13 cellular contexts compared by ENCODE assay signal in the genomic region with DNA sequence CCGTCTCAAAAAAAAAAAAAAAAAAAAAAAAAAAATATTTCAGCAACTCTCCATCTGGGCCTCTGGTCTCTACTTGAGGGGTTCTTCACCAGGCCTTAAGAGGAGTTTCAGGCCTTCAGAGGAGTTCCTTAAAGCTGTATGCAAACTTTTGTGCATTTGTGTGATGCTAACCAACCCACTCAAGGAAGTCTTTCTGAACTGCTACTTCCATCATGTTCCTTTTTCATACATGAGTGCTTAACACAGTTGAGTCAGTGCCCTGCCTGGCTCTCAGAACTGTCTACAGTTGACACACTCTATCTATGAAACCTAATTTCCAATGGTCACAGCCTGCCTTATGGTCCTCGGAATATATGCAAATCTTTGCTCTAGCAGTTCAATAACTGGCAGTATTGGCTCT.
DNase-seq lines count a peak whose midpoint lies in the region; ATAC-seq and TF ChIP-seq lines count a peak whose summit lies in the region.
"Had no signal": no experiment of that assay in that cellular context is flagged by ENCODE, and none has a peak within 500 bp of the region (broad histone marks: within the 10 kb centered on the region; RNA-seq: fewer than 3 reads in every experiment).

No MANE protein-coding gene starts in this region.

- TF ChIP-seq POLR2A in heart left ventricle (IDR thresholded peaks at IDR 0.05), result no peak

- H3K36me3 ChIP-seq in psoas muscle (ENCODE audit: insufficient read depth in 1 of 2, low read depth in 1 of 2) (peaks cover 9 to 29% of the 10 kb centered on the region in 2 donors), heart left ventricle (peaks cover 0 to 21% (median 2%) of the 10 kb centered on the region in 9 donors)
- H3K36me3 ChIP-seq: transverse colon had no signal

- H3K4me3 ChIP-seq in psoas muscle (no peak overlapping the region), heart left ventricle (no peak overlapping the region)
- H3K4me3 ChIP-seq: SJSA1, transverse colon had no signal

- peak; percentile 31 for ATAC-seq in GM18873 (IDR thresholded peaks at IDR 0.05; ENCODE audit: low FRiP score, unreplicated experiment)
- ATAC-seq in GM21825 (IDR thresholded peaks at IDR 0.05; ENCODE audit: unreplicated experiment), result peak; percentile 42
- ATAC-seq in HG03442 (IDR thresholded peaks at IDR 0.05; ENCODE audit: unreplicated experiment), result peak; percentile 41
- ATAC-seq in psoas muscle, result no peak
- no peak for ATAC-seq in heart left ventricle
- no peak for ATAC-seq in GM19467 (IDR thresholded peaks at IDR 0.05; ENCODE audit: unreplicated experiment)

- 65 to 97% (median 76%) methylated on average over 1 of the region's 2 CpGs for WGBS in psoas muscle, 3 donors
- WGBS in heart left ventricle, 4 donors, result 96 to 100% (median 99%) methylated on average over 1 to 2 of the region's 2 CpGs

- H3K9me3 ChIP-seq in psoas muscle (no peaks in the 10 kb centered on the region), heart left ventricle (no peaks in the 10 kb centered on the region)
- H3K9me3 ChIP-seq: SJSA1, transverse colon had no signal

- no peak for TF ChIP-seq CTCF in psoas muscle (IDR thresholded peaks at IDR 0.05)
- TF ChIP-seq CTCF in heart left ventricle (IDR thresholded peaks at IDR 0.05), result no peak

- H3K4me1 ChIP-seq in psoas muscle, result peaks cover 77% of the 10 kb centered on the region
- peaks cover 0 to 63% (median 24%) of the 10 kb centered on the region in 12 donors for H3K4me1 ChIP-seq in heart left ventricle

- H3K27ac ChIP-seq in psoas muscle (peak overlapping the region; percentile 84), heart left ventricle (no peak overlapping the region)
- H3K27ac ChIP-seq: SJSA1 had no signal

- H3K27me3 ChIP-seq in psoas muscle (ENCODE audit: insufficient read depth in 3 of 3, low read length in 2 of 3) (no peaks in the 10 kb centered on the region), heart left ventricle (no peaks in the 10 kb centered on the region)
- H3K27me3 ChIP-seq: SJSA1, transverse colon had no signal

- DNase-seq in psoas muscle (no peak), NCI-H1930 (lab: John Stamatoyannopoulos, UW) (no peak), heart left ventricle (no peak)
- DNase-seq in activated naive CD4-positive, alpha-beta T cell (lab: John Stamatoyannopoulos, UW), result no peak
- DNase-seq: activated naive CD4-positive, alpha-beta T cell treated with anti-CD3 and anti-CD28 coated beads, Interleukin-2, amount 10 ng/mL, durations not matched to agents 7 days and 5 days; DMS 273 treated with DMSO at 0.1 percent for 48 hours; foreskin fibroblast; transverse colon had no signal

- intact Hi-C loops in psoas muscle (cut with DNase I), result no loop called here
- intact Hi-C loops in heart left ventricle (cut with DNase I), result loop anchor here in 4 of 10 donors (10.0 kb wide), 5 partner anchors 48 to 1248 kb away; no protein-coding TSS in a partner anchor

Comparison
In these comparisons a context has a peak if more than half of its experiments do, and no peak if none do; other contexts are left out.
1. ATAC-seq: peak in GM18873 (single experiment), GM21825 (single experiment) and HG03442 (single experiment); none in psoas muscle (0 of 4), heart left ventricle (0 of 4) and GM19467 (single experiment).